18 cellular contexts compared by ENCODE assay signal in genomic region chr2:58376592-58376991, GRCh38.
A peak's percentile ranks its signal among the peaks of the same experiment; 100 is the strongest.
DNase-seq lines count a peak whose midpoint lies in the region; ATAC-seq lines count a peak whose summit lies in the region.
"Had no signal": no experiment of that assay in that cellular context is flagged by ENCODE, and none has a peak within 500 bp of the region (broad histone marks: within the 10 kb centered on the region; RNA-seq: fewer than 3 reads in every experiment).

No MANE protein-coding gene starts in this region.

- intact Hi-C loops in activated T-helper 1 cell treated with anti-CD3 and anti-CD28 coated beads, Interleukin-12 subunit alpha, Interleukin-12 subunit beta, Interleukin-2, Interleukin-4 antibody, amounts not matched to agents 30 ng/mL and 10 ng/mL and 1 ng/mL, durations not matched to agents 14 hours and 24 hours and 36 hours (cut with micrococcal nuclease), result no loop called here

- DNase-seq in GM23248, result peak; percentile 62
- peak; percentile 37 for DNase-seq in HPDE6-E6E7 (ENCODE audit: extremely low spot score)
- peak; percentile 13 for DNase-seq in foreskin melanocyte
- DNase-seq in activated T-helper 1 cell treated with anti-CD3 and anti-CD28 coated beads, Interleukin-12 subunit alpha, Interleukin-12 subunit beta, Interleukin-2, Interleukin-4 antibody, amounts not matched to agents 30 ng/mL and 10 ng/mL and 1 ng/mL, durations not matched to agents 14 hours and 24 hours and 36 hours (ENCODE audit: low spot score), result no peak
- no peak for DNase-seq in H7
- DNase-seq in activated CD8-positive, alpha-beta memory T cell treated with anti-CD3 and anti-CD28 coated beads, Interleukin-2, amount 50 U/mL, for 48 hours, result no peak
- no peak for DNase-seq in inferior parietal cortex (ENCODE audit: extremely low spot score)
- DNase-seq: C1 segment of cervical spinal cord; effector CD4-positive, alpha-beta T cell; mesenchymal stem cell; NCI-H1436 treated with DMSO at 0.1 percent for 48 hours; stimulated activated CD4-positive, alpha-beta T cell treated with anti-CD3 and anti-CD28 coated beads, Interleukin-4, amount 100 ng/mL, for 1 hour had no signal

- H3K4me1 ChIP-seq in GM23248 (ENCODE audit: insufficient read depth), result peaks cover 13% of the 10 kb centered on the region
- H3K4me1 ChIP-seq: neural progenitor cell had no signal

- no peaks in the 10 kb centered on the region for H3K36me3 ChIP-seq in GM23248 (ENCODE audit: low read depth)
- no peaks in the 10 kb centered on the region for H3K36me3 ChIP-seq in H7 (replicated peaks; ENCODE audit: control insufficient read depth, insufficient read depth, low read length)
- H3K36me3 ChIP-seq: cardiac muscle cell, neural progenitor cell had no signal

- no peak overlapping the region for H3K4me3 ChIP-seq in GM23248
- no peak overlapping the region for H3K4me3 ChIP-seq in H7 (ENCODE audit: insufficient read depth, low read depth, low read length)
- H3K4me3 ChIP-seq: cardiac muscle cell, neural progenitor cell had no signal

- H3K27me3 ChIP-seq in GM23248 (replicated peaks; ENCODE audit: insufficient read depth), result no peaks in the 10 kb centered on the region
- no peaks in the 10 kb centered on the region for H3K27me3 ChIP-seq in H7 (ENCODE audit: control insufficient read depth, insufficient read depth, low read length)
- H3K27me3 ChIP-seq: cardiac muscle cell, neural progenitor cell had no signal

- H3K27me3 Mint-ChIP-seq in activated T-helper 1 cell treated with anti-CD3 and anti-CD28 coated beads, Interleukin-12 subunit alpha, Interleukin-12 subunit beta, Interleukin-2, Interleukin-4 antibody, amounts not matched to agents 30 ng/mL and 10 ng/mL and 1 ng/mL, durations not matched to agents 14 hours and 24 hours and 36 hours (ENCODE audit: insufficient read depth), result peaks cover 2% of the 10 kb centered on the region
- H3K27me3 Mint-ChIP-seq: activated naive CD8-positive, alpha-beta T cell had no signal

- H3F3A ChIP-seq in GM23248 (ENCODE audit: insufficient read depth), result peaks cover 15% of the 10 kb centered on the region; the same call in 1 of the 2 replicates

- no peak overlapping the region for H3K27ac Mint-ChIP-seq in activated T-helper 1 cell treated with anti-CD3 and anti-CD28 coated beads, Interleukin-12 subunit alpha, Interleukin-12 subunit beta, Interleukin-2, Interleukin-4 antibody, amounts not matched to agents 30 ng/mL and 10 ng/mL and 1 ng/mL, durations not matched to agents 14 hours and 24 hours and 36 hours
- H3K27ac Mint-ChIP-seq: activated naive CD8-positive, alpha-beta T cell; IgD-negative memory B cell; neural progenitor cell had no signal

- H4K20me1 ChIP-seq in GM23248 (ENCODE audit: insufficient read depth), result no peaks in the 10 kb centered on the region

- H3K4me3 Mint-ChIP-seq in activated T-helper 1 cell treated with anti-CD3 and anti-CD28 coated beads, Interleukin-12 subunit alpha, Interleukin-12 subunit beta, Interleukin-2, Interleukin-4 antibody, amounts not matched to agents 30 ng/mL and 10 ng/mL and 1 ng/mL, durations not matched to agents 14 hours and 24 hours and 36 hours, result no peak overlapping the region
- H3K4me3 Mint-ChIP-seq: activated naive CD8-positive, alpha-beta T cell; IgD-negative memory B cell; neural progenitor cell had no signal

- H3K79me2 ChIP-seq in GM23248 (ENCODE audit: insufficient read depth), result no peaks in the 10 kb centered on the region

- H3K4me1 Mint-ChIP-seq in activated T-helper 1 cell treated with anti-CD3 and anti-CD28 coated beads, Interleukin-12 subunit alpha, Interleukin-12 subunit beta, Interleukin-2, Interleukin-4 antibody, amounts not matched to agents 30 ng/mL and 10 ng/mL and 1 ng/mL, durations not matched to agents 14 hours and 24 hours and 36 hours (ENCODE audit: low read depth), result no peaks in the 10 kb centered on the region
- H3K4me1 Mint-ChIP-seq: IgD-negative memory B cell, neural progenitor cell had no signal

- in situ Hi-C loops in GM23248 (cut with MboI), result no loop called here

- H3K9me2 ChIP-seq in GM23248 (ENCODE audit: insufficient read depth), result no peaks in the 10 kb centered on the region

- no peaks in the 10 kb centered on the region for H3K9me3 ChIP-seq in GM23248 (ENCODE audit: low read depth)

- no peak overlapping the region for H3K9ac ChIP-seq in GM23248
- H3K9ac ChIP-seq: neural progenitor cell had no signal

- no peaks in the 10 kb centered on the region for H3K9me3 Mint-ChIP-seq in activated T-helper 1 cell treated with anti-CD3 and anti-CD28 coated beads, Interleukin-12 subunit alpha, Interleukin-12 subunit beta, Interleukin-2, Interleukin-4 antibody, amounts not matched to agents 30 ng/mL and 10 ng/mL and 1 ng/mL, durations not matched to agents 14 hours and 24 hours and 36 hours

- H3K36me3 Mint-ChIP-seq in activated T-helper 1 cell treated with anti-CD3 and anti-CD28 coated beads, Interleukin-12 subunit alpha, Interleukin-12 subunit beta, Interleukin-2, Interleukin-4 antibody, amounts not matched to agents 30 ng/mL and 10 ng/mL and 1 ng/mL, durations not matched to agents 14 hours and 24 hours and 36 hours (ENCODE audit: low read depth), result no peaks in the 10 kb centered on the region
- H3K36me3 Mint-ChIP-seq: activated naive CD8-positive, alpha-beta T cell; IgD-negative memory B cell; neural progenitor cell had no signal

- no peak overlapping the region for H3K27ac ChIP-seq in GM23248
- H3K27ac ChIP-seq: cardiac muscle cell, neural progenitor cell had no signal

- no peak overlapping the region for H2AFZ ChIP-seq in GM23248
- H2AFZ ChIP-seq: neural progenitor cell had no signal

- ATAC-seq in GM18511 (IDR thresholded peaks at IDR 0.05; ENCODE audit: unreplicated experiment), result peak; percentile 61
- ATAC-seq: Panc1 had no signal

- no peak overlapping the region for H3K4me2 ChIP-seq in GM23248 (ENCODE audit: unreplicated experiment)
- H3K4me2 ChIP-seq: neural progenitor cell had no signal

- WGBS in GM23248 (ENCODE audit: low coverage in 1 of 2, low lambda C conversion rate in 2 of 2, missing lambda C conversion rate in 2 of 2), 2 experiments, result 30% methylated on average over 1 of the region's 1 CpG

Comparison
In these comparisons a context has a peak if more than half of its experiments do, and no peak if none do; other contexts are left out.
1. DNase-seq: peak in GM23248 (single experiment), HPDE6-E6E7 (single experiment) and foreskin melanocyte (single experiment); none in activated T-helper 1 cell treated with anti-CD3 and anti-CD28 coated beads, Interleukin-12 subunit alpha, Interleukin-12 subunit beta, Interleukin-2, Interleukin-4 antibody, amounts not matched to agents 30 ng/mL and 10 ng/mL and 1 ng/mL, durations not matched to agents 14 hours and 24 hours and 36 hours (single experiment), H7 (single experiment), activated CD8-positive, alpha-beta memory T cell treated with anti-CD3 and anti-CD28 coated beads, Interleukin-2, amount 50 U/mL, for 48 hours (single experiment) and inferior parietal cortex (single experiment).